16 cellular contexts compared by ENCODE assay signal in genomic region chr1:237250055-237250454, GRCh38.
DNase-seq lines count a peak whose midpoint lies in the region; ATAC-seq and TF ChIP-seq lines count a peak whose summit lies in the region.
"Had no signal": no experiment of that assay in that cellular context is flagged by ENCODE, and none has a peak within 500 bp of the region (broad histone marks: within the 10 kb centered on the region; RNA-seq: fewer than 3 reads in every experiment).

No MANE protein-coding gene starts in this region.

- no peaks in the 10 kb centered on the region for H3K9me3 Mint-ChIP-seq in stimulated activated naive CD8-positive, alpha-beta T cell treated with anti-CD3 and anti-CD28 coated beads, Interleukin-15, amount 100 ng/mL, for 72 hours
- H3K9me3 Mint-ChIP-seq: CD4-positive, alpha-beta memory T cell; GM23338 had no signal

- no peak overlapping the region for H3K27ac Mint-ChIP-seq in stimulated activated naive CD8-positive, alpha-beta T cell treated with anti-CD3 and anti-CD28 coated beads, Interleukin-15, amount 100 ng/mL, for 72 hours
- H3K27ac Mint-ChIP-seq: CD14-positive monocyte; CD4-positive, alpha-beta memory T cell; GM23338 had no signal

- TF ChIP-seq CTCF in right atrium auricular region (IDR thresholded peaks at IDR 0.05) (no peak), heart right ventricle (IDR thresholded peaks at IDR 0.05) (no peak), smooth muscle cell (IDR thresholded peaks at IDR 0.05; ENCODE audit: borderline replicate concordance, insufficient read depth, poor library complexity, severe bottlenecking) (no peak)

- no peaks in the 10 kb centered on the region for H3K27me3 Mint-ChIP-seq in stimulated activated naive CD8-positive, alpha-beta T cell treated with anti-CD3 and anti-CD28 coated beads, Interleukin-15, amount 100 ng/mL, for 72 hours
- H3K27me3 Mint-ChIP-seq: CD4-positive, alpha-beta memory T cell had no signal

- H3K9me3 ChIP-seq in right atrium auricular region, result no peaks in the 10 kb centered on the region
- H3K9me3 ChIP-seq in heart right ventricle, result no peaks in the 10 kb centered on the region
- H3K9me3 ChIP-seq in right cardiac atrium (ENCODE audit: control insufficient read depth, low read length), result no peaks in the 10 kb centered on the region
- H3K9me3 ChIP-seq in smooth muscle cell (replicated peaks; ENCODE audit: low read depth), result no peaks in the 10 kb centered on the region
- H3K9me3 ChIP-seq: BLaER1 had no signal

- H4K20me1 ChIP-seq in smooth muscle cell (ENCODE audit: low read depth), result no peaks in the 10 kb centered on the region
- H4K20me1 ChIP-seq: BLaER1 had no signal

- H3K4me1 ChIP-seq in right atrium auricular region, result peaks cover 0 to 32% of the 10 kb centered on the region in 2 donors
- H3K4me1 ChIP-seq in heart right ventricle, result peaks cover 3 to 67% (median 21%) of the 10 kb centered on the region in 9 donors
- H3K4me1 ChIP-seq in right cardiac atrium (ENCODE audit: control insufficient read depth, insufficient read depth, low read length), result no peaks in the 10 kb centered on the region
- no peaks in the 10 kb centered on the region for H3K4me1 ChIP-seq in smooth muscle cell (ENCODE audit: low read depth)
- H3K4me1 ChIP-seq: BLaER1 had no signal

- H3K9ac ChIP-seq in smooth muscle cell (ENCODE audit: low read depth), result no peak overlapping the region
- H3K9ac ChIP-seq: BLaER1 had no signal

- no peaks in the 10 kb centered on the region for H3K36me3 ChIP-seq in right atrium auricular region
- no peaks in the 10 kb centered on the region for H3K36me3 ChIP-seq in heart right ventricle
- H3K36me3 ChIP-seq in smooth muscle cell (ENCODE audit: low read depth), result no peaks in the 10 kb centered on the region
- H3K36me3 ChIP-seq: BLaER1 had no signal

- H3F3A ChIP-seq in smooth muscle cell (ENCODE audit: low read depth), result no peaks in the 10 kb centered on the region

- H3K4me3 ChIP-seq in right atrium auricular region, result no peak overlapping the region
- H3K4me3 ChIP-seq in heart right ventricle, result no peak overlapping the region
- no peak overlapping the region for H3K4me3 ChIP-seq in right cardiac atrium (ENCODE audit: low read length)
- H3K4me3 ChIP-seq in smooth muscle cell, result no peak overlapping the region
- H3K4me3 ChIP-seq: BLaER1, GM23338 had no signal

- 43 to 51% methylated on average over 3 of the region's 3 CpGs for WGBS in heart right ventricle, 2 donors
- WGBS in right cardiac atrium, result 66% methylated on average over 3 of the region's 3 CpGs
- 93% methylated on average over 3 of the region's 3 CpGs for WGBS in smooth muscle cell (ENCODE audit: low lambda C conversion rate)

- ATAC-seq in Right ventricle myocardium inferior, result peak; percentile 17
- ATAC-seq in heart right ventricle, result peak in 6 of 8 donors; percentile 4 to 39 (median 28)
- peak; percentile 22 to 31 for ATAC-seq in right cardiac atrium
- no peak for ATAC-seq in stimulated activated naive CD8-positive, alpha-beta T cell treated with anti-CD3 and anti-CD28 coated beads, Interleukin-15, amount 100 ng/mL, for 72 hours
- ATAC-seq: GM23338 had no signal

- intact Hi-C loops in Right ventricle myocardium inferior (cut with DNase I) (no loop called here), heart right ventricle (cut with DNase I) (no loop called here), right cardiac atrium (cut with DNase I) (no loop called here)

- no peaks in the 10 kb centered on the region for H3K79me2 ChIP-seq in smooth muscle cell (ENCODE audit: low read depth)

- H2AFZ ChIP-seq in smooth muscle cell (ENCODE audit: low read depth), result no peak overlapping the region
- H2AFZ ChIP-seq: GM23338 had no signal

- no peak for DNase-seq in Right ventricle myocardium inferior (ENCODE audit: missing footprints)
- no peak for DNase-seq in right atrium auricular region (ENCODE audit: low spot score)
- no peak for DNase-seq in heart right ventricle
- no peak for DNase-seq in right cardiac atrium
- no peak for DNase-seq in smooth muscle cell (lab: John Stamatoyannopoulos, UW; ENCODE audit: unreplicated experiment)
- DNase-seq in stimulated activated naive CD8-positive, alpha-beta T cell treated with anti-CD3 and anti-CD28 coated beads, Interleukin-15, amount 100 ng/mL, for 72 hours, result no peak
- no peak for DNase-seq in dedifferentiated amniotic fluid mesenchymal stem cell (ENCODE audit: extremely low spot score)
- DNase-seq: 8988T; Calu3; CD4-positive, alpha-beta memory T cell; DMS79 treated with DMSO at 0.1 percent for 48 hours; GF-D8; HCEC 1CT had no signal

- no peak overlapping the region for H3K4me2 ChIP-seq in smooth muscle cell
- H3K4me2 ChIP-seq: BLaER1, GM23338 had no signal

- no peaks in the 10 kb centered on the region for H3K4me1 Mint-ChIP-seq in stimulated activated naive CD8-positive, alpha-beta T cell treated with anti-CD3 and anti-CD28 coated beads, Interleukin-15, amount 100 ng/mL, for 72 hours
- H3K4me1 Mint-ChIP-seq: CD14-positive monocyte; CD4-positive, alpha-beta memory T cell had no signal

- H3K27ac ChIP-seq in right atrium auricular region (no peak overlapping the region), heart right ventricle (peak overlapping the region in 3 of 10 donors; percentile 12 to 44 (median 35)), right cardiac atrium (ENCODE audit: low read length) (no peak overlapping the region), smooth muscle cell (ENCODE audit: low read depth) (no peak overlapping the region)
- H3K27ac ChIP-seq: BLaER1 had no signal

- H3K4me3 Mint-ChIP-seq in stimulated activated naive CD8-positive, alpha-beta T cell treated with anti-CD3 and anti-CD28 coated beads, Interleukin-15, amount 100 ng/mL, for 72 hours, result no peak overlapping the region
- H3K4me3 Mint-ChIP-seq: CD14-positive monocyte; CD4-positive, alpha-beta memory T cell; GM23338 had no signal

- H3K27me3 ChIP-seq in right atrium auricular region, result no peaks in the 10 kb centered on the region
- no peaks in the 10 kb centered on the region for H3K27me3 ChIP-seq in heart right ventricle
- no peaks in the 10 kb centered on the region for H3K27me3 ChIP-seq in right cardiac atrium (ENCODE audit: control insufficient read depth, insufficient read depth)
- no peaks in the 10 kb centered on the region for H3K27me3 ChIP-seq in smooth muscle cell (ENCODE audit: low read depth)
- H3K27me3 ChIP-seq: BLaER1 had no signal
